In the genomic region with DNA sequence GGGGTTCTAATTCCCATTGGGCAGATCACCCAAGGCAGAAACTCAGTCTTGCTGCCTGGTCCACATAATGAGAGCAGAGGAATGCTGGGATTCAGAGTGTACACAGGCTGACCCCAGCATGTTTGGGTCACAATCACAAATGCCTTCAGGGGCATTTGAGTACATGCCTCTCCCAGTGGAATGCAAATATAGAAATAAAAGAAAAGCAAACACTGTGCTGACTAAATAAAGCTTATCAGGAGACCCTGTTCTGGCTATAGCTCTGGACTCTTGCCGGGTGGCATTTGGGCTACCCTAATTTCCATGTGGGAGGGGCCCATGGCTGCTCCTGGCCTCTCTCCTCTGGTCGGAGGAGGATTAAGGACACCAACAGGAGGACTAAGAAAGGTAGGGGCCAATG, we compare ENCODE assay signal across 16 cellular contexts.
DNase-seq lines count a peak whose midpoint lies in the region; ATAC-seq lines count a peak whose summit lies in the region.
"Had no signal": no experiment of that assay in that cellular context is flagged by ENCODE, and none has a peak within 500 bp of the region (broad histone marks: within the 10 kb centered on the region; RNA-seq: fewer than 3 reads in every experiment).

No MANE protein-coding gene starts in this region.

- CTCF ChIA-PET in activated naive CD4-positive, alpha-beta T cell treated with anti-CD3 and anti-CD28 coated beads, Interleukin-2, amount 10 ng/mL, durations not matched to agents 7 days and 5 days (lab: Charles Lee): no interaction called here
- CTCF ChIA-PET in activated naive CD4-positive, alpha-beta T cell treated with anti-CD3 and anti-CD28 coated beads for 36 hours (lab: Charles Lee): no interaction called here

- peak overlapping the region; percentile 74 for H3K27ac Mint-ChIP-seq in activated naive CD4-positive, alpha-beta T cell treated with anti-CD3 and anti-CD28 coated beads, Interleukin-2, amount 10 ng/mL, durations not matched to agents 7 days and 5 days
- no peak overlapping the region for H3K27ac Mint-ChIP-seq in activated naive CD4-positive, alpha-beta T cell treated with anti-CD3 and anti-CD28 coated beads for 36 hours
- H3K27ac Mint-ChIP-seq in stimulated activated naive CD8-positive, alpha-beta T cell treated with anti-CD3 and anti-CD28 coated beads, Interleukin-15, amount 100 ng/mL, for 72 hours: peak overlapping the region; percentile 54 to 80

- peaks cover 79% of the 10 kb centered on the region for H3K36me3 Mint-ChIP-seq in activated naive CD4-positive, alpha-beta T cell treated with anti-CD3 and anti-CD28 coated beads, Interleukin-2, amount 10 ng/mL, durations not matched to agents 7 days and 5 days
- H3K36me3 Mint-ChIP-seq in activated naive CD4-positive, alpha-beta T cell treated with anti-CD3 and anti-CD28 coated beads for 36 hours (ENCODE audit: low read depth): peaks cover 46% of the 10 kb centered on the region
- H3K36me3 Mint-ChIP-seq: brain had no signal

- H3K9me3 Mint-ChIP-seq in activated naive CD4-positive, alpha-beta T cell treated with anti-CD3 and anti-CD28 coated beads, Interleukin-2, amount 10 ng/mL, durations not matched to agents 7 days and 5 days: no peaks in the 10 kb centered on the region
- H3K9me3 Mint-ChIP-seq in activated naive CD4-positive, alpha-beta T cell treated with anti-CD3 and anti-CD28 coated beads for 36 hours: no peaks in the 10 kb centered on the region
- H3K9me3 Mint-ChIP-seq in stimulated activated naive CD8-positive, alpha-beta T cell treated with anti-CD3 and anti-CD28 coated beads, Interleukin-15, amount 100 ng/mL, for 72 hours: no peaks in the 10 kb centered on the region
- H3K9me3 Mint-ChIP-seq: brain had no signal

- no peaks in the 10 kb centered on the region for H3K27me3 Mint-ChIP-seq in activated naive CD4-positive, alpha-beta T cell treated with anti-CD3 and anti-CD28 coated beads, Interleukin-2, amount 10 ng/mL, durations not matched to agents 7 days and 5 days
- no peaks in the 10 kb centered on the region for H3K27me3 Mint-ChIP-seq in activated naive CD4-positive, alpha-beta T cell treated with anti-CD3 and anti-CD28 coated beads for 36 hours (ENCODE audit: low read depth)
- no peaks in the 10 kb centered on the region for H3K27me3 Mint-ChIP-seq in stimulated activated naive CD8-positive, alpha-beta T cell treated with anti-CD3 and anti-CD28 coated beads, Interleukin-15, amount 100 ng/mL, for 72 hours
- H3K27me3 Mint-ChIP-seq: activated CD4-positive, alpha-beta T cell treated with anti-CD3 and anti-CD28 coated beads for 36 hours had no signal

- DNase-seq in activated naive CD4-positive, alpha-beta T cell treated with anti-CD3 and anti-CD28 coated beads, Interleukin-2, amount 10 ng/mL, durations not matched to agents 7 days and 5 days: no peak
- DNase-seq in activated naive CD4-positive, alpha-beta T cell treated with anti-CD3 and anti-CD28 coated beads for 36 hours: no peak
- peak; percentile 78 for DNase-seq in NCI-H526 treated with DMSO at 0.1 percent for 48 hours (lab: John Stamatoyannopoulos, UW)
- no peak for DNase-seq in left colon
- DNase-seq in stimulated activated naive CD8-positive, alpha-beta T cell treated with anti-CD3 and anti-CD28 coated beads, Interleukin-15, amount 100 ng/mL, for 72 hours: no peak
- no peak for DNase-seq in stimulated activated CD8-positive, alpha-beta memory T cell treated with anti-CD3 and anti-CD28 coated beads, Interleukin-4, amount 100 ng/mL, for 48 hours
- DNase-seq in iPS-NIHi7 (ENCODE audit: extremely low spot score): no peak
- DNase-seq: activated CD4-positive, alpha-beta T cell treated with anti-CD3 and anti-CD28 coated beads for 36 hours; dermis blood vessel endothelial cell; heart right ventricle; NCI-H1694 treated with DMSO at 0.1 percent for 48 hours; NCI-H524 treated with DMSO at 0.1 percent for 48 hours; testis had no signal

- ATAC-seq in left colon (peak; percentile 45), GM21526 (IDR thresholded peaks at IDR 0.05; ENCODE audit: low FRiP score, unreplicated experiment) (no peak)
- ATAC-seq in stimulated activated naive CD8-positive, alpha-beta T cell treated with anti-CD3 and anti-CD28 coated beads, Interleukin-15, amount 100 ng/mL, for 72 hours: no peak
- ATAC-seq: activated CD4-positive, alpha-beta T cell treated with anti-CD3 and anti-CD28 coated beads for 36 hours; esophagus mucosa had no signal

- intact Hi-C loops in activated naive CD4-positive, alpha-beta T cell treated with anti-CD3 and anti-CD28 coated beads for 36 hours (cut with micrococcal nuclease): no loop called here
- intact Hi-C loops in left colon (cut with DNase I, micrococcal nuclease): no loop called here

- H3K4me3 Mint-ChIP-seq in activated naive CD4-positive, alpha-beta T cell treated with anti-CD3 and anti-CD28 coated beads, Interleukin-2, amount 10 ng/mL, durations not matched to agents 7 days and 5 days: no peak overlapping the region
- no peak overlapping the region for H3K4me3 Mint-ChIP-seq in activated naive CD4-positive, alpha-beta T cell treated with anti-CD3 and anti-CD28 coated beads for 36 hours
- H3K4me3 Mint-ChIP-seq in stimulated activated naive CD8-positive, alpha-beta T cell treated with anti-CD3 and anti-CD28 coated beads, Interleukin-15, amount 100 ng/mL, for 72 hours: no peak overlapping the region
- H3K4me3 Mint-ChIP-seq: activated CD4-positive, alpha-beta T cell treated with anti-CD3 and anti-CD28 coated beads for 36 hours; brain had no signal

- H3K4me1 Mint-ChIP-seq in activated naive CD4-positive, alpha-beta T cell treated with anti-CD3 and anti-CD28 coated beads, Interleukin-2, amount 10 ng/mL, durations not matched to agents 7 days and 5 days: peaks cover 19% of the 10 kb centered on the region
- peaks cover 7% of the 10 kb centered on the region for H3K4me1 Mint-ChIP-seq in activated naive CD4-positive, alpha-beta T cell treated with anti-CD3 and anti-CD28 coated beads for 36 hours (ENCODE audit: low read depth)
- H3K4me1 Mint-ChIP-seq in stimulated activated naive CD8-positive, alpha-beta T cell treated with anti-CD3 and anti-CD28 coated beads, Interleukin-15, amount 100 ng/mL, for 72 hours: peaks cover 13% of the 10 kb centered on the region
